Comparison of ENCODE assay signal across 10 cellular contexts in genomic region chr10:102781921-102782542, GRCh38. TPM values are rescaled to one million over a fixed set of nuclear protein-coding genes. Genes with fewer than 3 reads are reported as not detected.
DNase-seq lines count a peak whose midpoint lies in the region; ATAC-seq and TF ChIP-seq lines count a peak whose summit lies in the region.
"Had no signal": no experiment of that assay in that cellular context is flagged by ENCODE, and none has a peak within 500 bp of the region (broad histone marks: within the 10 kb centered on the region; RNA-seq: fewer than 3 reads in every experiment).

No MANE protein-coding gene starts in this region.

- no peak overlapping the region for H3K18ac ChIP-seq in trophoblast cell (ENCODE audit: low read length)

- H3K79me2 ChIP-seq in trophoblast cell (ENCODE audit: control insufficient read depth, insufficient read depth, low read length, poor library complexity): peaks cover 21% of the 10 kb centered on the region

- no peaks in the 10 kb centered on the region for H3K9me3 ChIP-seq in adrenal gland (replicated peaks in 1 of 3)
- no peaks in the 10 kb centered on the region for H3K9me3 ChIP-seq in trophoblast cell (ENCODE audit: insufficient read depth, low read depth, low read length)

- H4K8ac ChIP-seq in trophoblast cell (ENCODE audit: low read depth, low read length): no peak overlapping the region

- H3K36me3 Mint-ChIP-seq in stimulated activated naive B cell treated with anti-CD40 and anti-IgM and Interleukin-4, amounts not matched to agents 10 μg/mL and 1 μg/mL and 100 μg/mL, for 72 hours: peaks cover 20 to 40% of the 10 kb centered on the region in 2 donors
- H3K36me3 Mint-ChIP-seq in activated CD4-positive, alpha-beta memory T cell treated with anti-CD3 and anti-CD28 coated beads for 36 hours: peaks cover 8% of the 10 kb centered on the region

- DNase-seq in AG10803 (ENCODE audit: low read depth) (peak; percentile 37), adrenal gland (peak in 2 of 7 donors; percentile 42 to 60), fibroblast of the aortic adventitia (ENCODE audit: low read depth) (peak; percentile 86), trophoblast cell (no peak), DMS53 treated with DMSO at 0.1 percent for 48 hours (lab: John Stamatoyannopoulos, UW; ENCODE audit: unreplicated experiment) (no peak), midbrain (lab: John Stamatoyannopoulos, UW) (no peak)
- DNase-seq in stimulated activated naive B cell treated with anti-CD40 and anti-IgM and Interleukin-4, amounts not matched to agents 10 μg/mL and 1 μg/mL and 100 μg/mL, for 72 hours: no peak
- DNase-seq in activated CD4-positive, alpha-beta memory T cell treated with anti-CD3 and anti-CD28 coated beads for 36 hours: no peak
- DNase-seq: effector CD4-positive, alpha-beta T cell had no signal

- H3K4me3 ChIP-seq in AG10803 (ENCODE audit: low read length): no peak overlapping the region
- H3K4me3 ChIP-seq in adrenal gland: no peak overlapping the region
- H3K4me3 ChIP-seq in fibroblast of the aortic adventitia (ENCODE audit: low read depth, low read length): no peak overlapping the region
- no peak overlapping the region for H3K4me3 ChIP-seq in trophoblast cell (ENCODE audit: low read depth, low read length)

- no peak overlapping the region for H3K23ac ChIP-seq in trophoblast cell (ENCODE audit: low read length)

- TF ChIP-seq POLR2A in adrenal gland (IDR thresholded peaks at IDR 0.05): peak in 1 of 2 donors; percentile 37

- H3K4ac ChIP-seq in trophoblast cell (ENCODE audit: low read depth, low read length): peak overlapping the region; percentile 28

- ATAC-seq in stimulated activated naive B cell treated with anti-CD40 and anti-IgM and Interleukin-4, amounts not matched to agents 10 μg/mL and 1 μg/mL and 100 μg/mL, for 72 hours (replicated peaks): no peak

- H3K27me3 ChIP-seq in adrenal gland: no peaks in the 10 kb centered on the region
- no peaks in the 10 kb centered on the region for H3K27me3 ChIP-seq in trophoblast cell (ENCODE audit: insufficient read depth, low read length)

- CTCF ChIA-PET in activated CD4-positive, alpha-beta memory T cell treated with anti-CD3 and anti-CD28 coated beads for 36 hours (lab: Charles Lee): no interaction called here

- H3K4me1 ChIP-seq in adrenal gland (replicated peaks in 1 of 2): peaks cover 85 to 92% of the 10 kb centered on the region in 2 donors
- peaks cover 36 to 55% of the 10 kb centered on the region in 2 experiments for H3K4me1 ChIP-seq in trophoblast cell (ENCODE audit: control insufficient read depth in 1 of 2, insufficient read depth in 2 of 2, low read length in 2 of 2)

- H3K36me3 ChIP-seq in adrenal gland (replicated peaks in 1 of 2) (no peaks in the 10 kb centered on the region), trophoblast cell (ENCODE audit: control insufficient read depth in 1 of 2, insufficient read depth in 2 of 2, low read length in 2 of 2) (peaks cover 3 to 5% of the 10 kb centered on the region in 2 experiments)

- intact Hi-C loops in adrenal gland (cut with DNase I): no loop called here
- intact Hi-C loops in activated CD4-positive, alpha-beta memory T cell treated with anti-CD3 and anti-CD28 coated beads for 36 hours (cut with micrococcal nuclease): no loop called here

- POLR2A ChIA-PET in activated CD4-positive, alpha-beta memory T cell treated with anti-CD3 and anti-CD28 coated beads for 36 hours (lab: Charles Lee): no interaction called here

- no peak overlapping the region for H2BK120ac ChIP-seq in trophoblast cell (ENCODE audit: insufficient read depth, low read length, poor library complexity)

- H3K27ac ChIP-seq in adrenal gland: peak overlapping the region; percentile 63 to 96 (median 92)
- no peak overlapping the region for H3K27ac ChIP-seq in trophoblast cell (ENCODE audit: low read depth, low read length)

- H3K9me3 Mint-ChIP-seq in stimulated activated naive B cell treated with anti-CD40 and anti-IgM and Interleukin-4, amounts not matched to agents 10 μg/mL and 1 μg/mL and 100 μg/mL, for 72 hours: no peaks in the 10 kb centered on the region
- no peaks in the 10 kb centered on the region for H3K9me3 Mint-ChIP-seq in activated CD4-positive, alpha-beta memory T cell treated with anti-CD3 and anti-CD28 coated beads for 36 hours

- 42 to 50% (median 47%) methylated on average over 6 of the region's 6 CpGs for WGBS in adrenal gland, 4 donors
- WGBS in trophoblast cell (ENCODE audit: extremely low coverage, insufficient coverage, insufficient read length): no CpG with 5 or more reads among the region's 6 CpGs

- no peak overlapping the region for H2AFZ ChIP-seq in trophoblast cell (ENCODE audit: insufficient read depth, low read length, poor library complexity)

- TF ChIP-seq CTCF in AG10803 (conservative IDR thresholded peaks at IDR 0.05; ENCODE audit: low read length): no peak
- no peak for TF ChIP-seq CTCF in adrenal gland (IDR thresholded peaks at IDR 0.05)
- TF ChIP-seq CTCF in fibroblast of the aortic adventitia (IDR thresholded peaks at IDR 0.05; ENCODE audit: insufficient read depth, low read length): no peak

- H2AK5ac ChIP-seq in trophoblast cell (ENCODE audit: low read length): no peak overlapping the region

- H3K4me1 Mint-ChIP-seq in stimulated activated naive B cell treated with anti-CD40 and anti-IgM and Interleukin-4, amounts not matched to agents 10 μg/mL and 1 μg/mL and 100 μg/mL, for 72 hours: peaks cover 27 to 52% of the 10 kb centered on the region in 2 donors
- H3K4me1 Mint-ChIP-seq in activated CD4-positive, alpha-beta memory T cell treated with anti-CD3 and anti-CD28 coated beads for 36 hours (ENCODE audit: low read depth): peaks cover 39% of the 10 kb centered on the region

- H2BK5ac ChIP-seq in trophoblast cell (ENCODE audit: low read depth, low read length, poor library complexity): no peak overlapping the region

- no peak overlapping the region for H3K27ac Mint-ChIP-seq in stimulated activated naive B cell treated with anti-CD40 and anti-IgM and Interleukin-4, amounts not matched to agents 10 μg/mL and 1 μg/mL and 100 μg/mL, for 72 hours
- no peak overlapping the region for H3K27ac Mint-ChIP-seq in activated CD4-positive, alpha-beta memory T cell treated with anti-CD3 and anti-CD28 coated beads for 36 hours

- no peak overlapping the region for H3K9ac ChIP-seq in trophoblast cell (ENCODE audit: low read length)

- H4K91ac ChIP-seq in trophoblast cell (ENCODE audit: low read depth, low read length): no peak overlapping the region

- H3K4me3 Mint-ChIP-seq in stimulated activated naive B cell treated with anti-CD40 and anti-IgM and Interleukin-4, amounts not matched to agents 10 μg/mL and 1 μg/mL and 100 μg/mL, for 72 hours: no peak overlapping the region
- no peak overlapping the region for H3K4me3 Mint-ChIP-seq in activated CD4-positive, alpha-beta memory T cell treated with anti-CD3 and anti-CD28 coated beads for 36 hours

- H3K4me2 ChIP-seq in trophoblast cell (ENCODE audit: low read length): no peak overlapping the region

- H3K27me3 Mint-ChIP-seq in stimulated activated naive B cell treated with anti-CD40 and anti-IgM and Interleukin-4, amounts not matched to agents 10 μg/mL and 1 μg/mL and 100 μg/mL, for 72 hours: no peaks in the 10 kb centered on the region
- no peaks in the 10 kb centered on the region for H3K27me3 Mint-ChIP-seq in activated CD4-positive, alpha-beta memory T cell treated with anti-CD3 and anti-CD28 coated beads for 36 hours

- H3K14ac ChIP-seq in trophoblast cell (ENCODE audit: low read length): no peak overlapping the region

- peaks cover 34% of the 10 kb centered on the region for H3K79me1 ChIP-seq in trophoblast cell (ENCODE audit: low read length)

- H4K12ac ChIP-seq in trophoblast cell (ENCODE audit: low read depth, low read length): no peak overlapping the region

- H2BK12ac ChIP-seq in trophoblast cell (ENCODE audit: low read length): no peak overlapping the region

RNA-seq across cellular contexts. Expression of gene WBP1L, which starts 38.3 kb away (rescaled TPM):
- 100 to 1,000 TPM in 7 of 8 donors, 10 to 100 TPM in 1; 77.4 to 231 (median 120) TPM for total RNA-seq in adrenal gland
- polyA plus RNA-seq in adrenal gland: 10 to 100 TPM; 38.5 to 48.5 (median 46.7) TPM
- 28.4 and 76.1 TPM in 2 replicates for total RNA-seq in fibroblast of the aortic adventitia (ENCODE audit: low replicate concordance)
- 65.4 and 67.3 TPM in 2 replicates for polyA plus RNA-seq in trophoblast cell (2013)
- 10 to 100 TPM; 14.6 to 15.9 TPM for total RNA-seq in activated CD4-positive, alpha-beta memory T cell treated with anti-CD3 and anti-CD28 coated beads for 36 hours

RNA-seq across cellular contexts. Expression of gene CYP17A1, which starts 55.2 kb away (rescaled TPM):
- over 10,000 TPM in 5 of 8 donors, 1,000 to 10,000 TPM in 3; 5,772 to 29,109 (median 14,288) TPM for total RNA-seq in adrenal gland
- over 10,000 TPM in 2 of 3 donors, 1,000 to 10,000 TPM in 1; 2,313 to 37,742 (median 10,572) TPM for polyA plus RNA-seq in adrenal gland
- not detected in 2 replicates for total RNA-seq in fibroblast of the aortic adventitia (ENCODE audit: low replicate concordance)
- not detected in 2 replicates for polyA plus RNA-seq in trophoblast cell (2013)
- not detected for total RNA-seq in activated CD4-positive, alpha-beta memory T cell treated with anti-CD3 and anti-CD28 coated beads for 36 hours
- total RNA-seq: activated CD8-positive, alpha-beta memory T cell treated with anti-CD3 and anti-CD28 coated beads for 36 hours had no signal

Comparison
In these comparisons a context has a peak if more than half of its experiments do, and no peak if none do; other contexts are left out.
1. DNase-seq: peak in AG10803 (single experiment) and fibroblast of the aortic adventitia (single experiment); none in trophoblast cell (0 of 2), DMS53 treated with DMSO at 0.1 percent for 48 hours (single experiment), stimulated activated naive B cell treated with anti-CD40 and anti-IgM and Interleukin-4, amounts not matched to agents 10 μg/mL and 1 μg/mL and 100 μg/mL, for 72 hours (single experiment), activated CD4-positive, alpha-beta memory T cell treated with anti-CD3 and anti-CD28 coated beads for 36 hours (single experiment) and midbrain (single experiment).
2. RNA of gene CYP17A1, which starts 55.2 kb away (total RNA-seq): 5,772 to 29,109 TPM in adrenal gland; not detected in fibroblast of the aortic adventitia and not detected in activated CD4-positive, alpha-beta memory T cell treated with anti-CD3 and anti-CD28 coated beads for 36 hours; every median in the first group is over 1,000 times any median in the second.